ENCODE assay signal across 1 cellular context in the genomic region with DNA sequence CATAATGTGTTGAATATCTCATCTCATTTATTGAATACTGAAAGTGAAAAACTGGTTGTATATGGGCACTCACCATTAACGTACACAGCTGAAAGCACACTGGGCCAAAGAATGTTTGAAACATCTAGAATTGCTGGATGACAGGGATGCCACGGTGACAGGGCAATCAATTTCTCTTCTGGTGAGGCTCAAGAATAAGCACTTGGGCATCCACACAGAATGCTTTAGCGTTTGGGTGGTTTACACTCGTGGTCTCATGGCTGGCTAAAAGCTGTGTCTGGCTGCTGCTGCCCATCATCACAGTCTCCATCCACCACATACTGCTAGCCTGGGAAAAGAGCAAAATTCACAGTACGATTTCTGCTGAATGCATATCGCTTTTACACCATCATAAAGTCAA.
TF ChIP-seq lines count a peak whose summit lies in the region.

No MANE protein-coding gene starts in this region.

TF ChIP-seq in IMR-90, 13 proteins besides CTCF, POLR2A, EP300 and RAD21 (continued from another document):
- TF ChIP-seq, protein P1, sequence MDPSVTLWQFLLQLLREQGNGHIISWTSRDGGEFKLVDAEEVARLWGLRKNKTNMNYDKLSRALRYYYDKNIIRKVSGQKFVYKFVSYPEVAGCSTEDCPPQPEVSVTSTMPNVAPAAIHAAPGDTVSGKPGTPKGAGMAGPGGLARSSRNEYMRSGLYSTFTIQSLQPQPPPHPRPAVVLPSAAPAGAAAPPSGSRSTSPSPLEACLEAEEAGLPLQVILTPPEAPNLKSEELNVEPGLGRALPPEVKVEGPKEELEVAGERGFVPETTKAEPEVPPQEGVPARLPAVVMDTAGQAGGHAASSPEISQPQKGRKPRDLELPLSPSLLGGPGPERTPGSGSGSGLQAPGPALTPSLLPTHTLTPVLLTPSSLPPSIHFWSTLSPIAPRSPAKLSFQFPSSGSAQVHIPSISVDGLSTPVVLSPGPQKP (IDR thresholded peaks at IDR 0.05; ENCODE audit: borderline replicate concordance, low read depth, low read length): no peak
- no peak for TF ChIP-seq MAFK (IDR thresholded peaks at IDR 0.05; ENCODE audit: low read depth, low read length)
- TF ChIP-seq CEBPB (IDR thresholded peaks at IDR 0.05; ENCODE audit: low read depth, low read length): no peak
- no peak for TF ChIP-seq RCOR1 (IDR thresholded peaks at IDR 0.05; ENCODE audit: insufficient replicate concordance, low read length)
- TF ChIP-seq NFE2L2 (IDR thresholded peaks at IDR 0.05; ENCODE audit: low read depth, low read length): no peak
- TF ChIP-seq BHLHE40 (IDR thresholded peaks at IDR 0.05; ENCODE audit: low read depth, low read length): no peak
- TF ChIP-seq FOS (IDR thresholded peaks at IDR 0.05; ENCODE audit: low read depth, low read length): no peak
- TF ChIP-seq SMC3 (IDR thresholded peaks at IDR 0.05; ENCODE audit: low read depth, low read length): no peak
- TF ChIP-seq, protein P2, sequence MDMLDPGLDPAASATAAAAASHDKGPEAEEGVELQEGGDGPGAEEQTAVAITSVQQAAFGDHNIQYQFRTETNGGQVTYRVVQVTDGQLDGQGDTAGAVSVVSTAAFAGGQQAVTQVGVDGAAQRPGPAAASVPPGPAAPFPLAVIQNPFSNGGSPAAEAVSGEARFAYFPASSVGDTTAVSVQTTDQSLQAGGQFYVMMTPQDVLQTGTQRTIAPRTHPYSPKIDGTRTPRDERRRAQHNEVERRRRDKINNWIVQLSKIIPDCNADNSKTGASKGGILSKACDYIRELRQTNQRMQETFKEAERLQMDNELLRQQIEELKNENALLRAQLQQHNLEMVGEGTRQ (IDR thresholded peaks at IDR 0.05; ENCODE audit: low read depth, low read length): no peak
TF ChIP-seq in IMR-90: peak in this region for 0.
